9 cellular contexts compared by ENCODE assay signal in genomic region chr3:64345351-64345750, GRCh38.
A peak's percentile ranks its signal among the peaks of the same experiment; 100 is the strongest.
DNase-seq lines count a peak whose midpoint lies in the region; ATAC-seq and TF ChIP-seq lines count a peak whose summit lies in the region.
"Had no signal": no experiment of that assay in that cellular context is flagged by ENCODE, and none has a peak within 500 bp of the region (broad histone marks: within the 10 kb centered on the region; RNA-seq: fewer than 3 reads in every experiment).

No MANE protein-coding gene starts in this region.

- no peak for TF ChIP-seq POLR2A in esophagus squamous epithelium (IDR thresholded peaks at IDR 0.05)

- H3K4me3 ChIP-seq in AG10803 (ENCODE audit: low read length) = no peak overlapping the region
- H3K4me3 ChIP-seq in esophagus squamous epithelium = no peak overlapping the region

- H3K9me3 ChIP-seq in esophagus squamous epithelium = no peaks in the 10 kb centered on the region

- DNase-seq in AG10803 (ENCODE audit: low read depth) (peak; percentile 95), NCI-H774 (lab: John Stamatoyannopoulos, UW) (peak; percentile 29), esophagus squamous epithelium (lab: John Stamatoyannopoulos, UW) (no peak), omental fat pad (ENCODE audit: low spot score) (no peak), iPS-NIHi7 (ENCODE audit: extremely low spot score) (no peak), MV-4-11 (lab: John Stamatoyannopoulos, UW) (no peak)
- DNase-seq: activated CD4-positive, alpha-beta T cell treated with anti-CD3 and anti-CD28 coated beads, Interleukin-2, amount 50 U/mL, for 48 hours had no signal

- TF ChIP-seq CTCF in AG10803 (conservative IDR thresholded peaks at IDR 0.05; ENCODE audit: low read length) (no peak), esophagus squamous epithelium (IDR thresholded peaks at IDR 0.05) (no peak), omental fat pad (IDR thresholded peaks at IDR 0.05) (no peak)

- no peaks in the 10 kb centered on the region for H3K36me3 ChIP-seq in esophagus squamous epithelium

- no peaks in the 10 kb centered on the region for H3K27me3 ChIP-seq in esophagus squamous epithelium

- WGBS in esophagus squamous epithelium, 2 donors = 22 to 26% methylated on average over 2 of the region's 2 CpGs

- peak overlapping the region in 3 of 4 donors; percentile 70 to 82 (median 75) for H3K27ac ChIP-seq in esophagus squamous epithelium

- intact Hi-C loops in esophagus squamous epithelium (cut with DNase I) = no loop called here

- H3K4me1 ChIP-seq in esophagus squamous epithelium = peaks cover 8 to 80% (median 24%) of the 10 kb centered on the region in 3 donors

- peak; percentile 81 for ATAC-seq in omental fat pad (ENCODE audit: low FRiP score)
- ATAC-seq in HG03159 (IDR thresholded peaks at IDR 0.05; ENCODE audit: unreplicated experiment) = no peak
- no peak for ATAC-seq in GM18520 (IDR thresholded peaks at IDR 0.05; ENCODE audit: unreplicated experiment)

Comparison
In these comparisons a context has a peak if more than half of its experiments do, and no peak if none do; other contexts are left out.
1. DNase-seq: peak in AG10803 (single experiment) and NCI-H774 (single experiment); none in esophagus squamous epithelium (single experiment), omental fat pad (single experiment), iPS-NIHi7 (single experiment) and MV-4-11 (single experiment).